In the genomic region with DNA sequence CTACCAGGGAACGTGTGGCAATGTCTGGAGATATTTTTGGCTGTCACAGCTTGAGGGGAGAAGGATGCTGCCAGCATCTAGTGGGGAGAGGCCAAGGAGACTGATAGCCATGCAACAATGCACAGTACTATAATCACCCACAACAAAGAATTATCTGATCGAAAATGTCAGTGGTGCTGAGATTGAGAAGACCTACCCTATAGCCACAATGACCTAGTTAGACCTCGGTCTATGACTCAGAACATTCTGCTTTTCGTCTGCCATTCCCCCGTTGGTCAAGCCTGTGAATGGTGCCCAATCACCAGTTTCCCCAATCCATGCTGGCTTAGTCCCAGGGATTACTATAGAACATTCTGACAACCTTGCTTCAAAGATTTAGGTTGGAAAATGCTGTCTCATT, we compare ENCODE assay signal across 25 cellular contexts.
"Had no signal": no experiment of that assay in that cellular context is flagged by ENCODE, and none has a peak within 500 bp of the region (broad histone marks: within the 10 kb centered on the region; RNA-seq: fewer than 3 reads in every experiment).

No MANE protein-coding gene starts in this region.

- ATAC-seq: activated CD4-positive, alpha-beta T cell treated with anti-CD3 and anti-CD28 coated beads for 36 hours; activated CD8-positive, alpha-beta T cell treated with anti-CD3 and anti-CD28 coated beads for 36 hours; activated naive CD4-positive, alpha-beta T cell treated with anti-CD3 and anti-CD28 coated beads, Interleukin-2, amount 50 U/mL, for 72 hours; activated T-cell treated with anti-CD3 and anti-CD28 coated beads, Interleukin-2, amount 50 U/mL, for 4 hours; effector memory CD8-positive, alpha-beta T cell had no signal

- H3K27me3 Mint-ChIP-seq: activated CD4-positive, alpha-beta T cell treated with anti-CD3 and anti-CD28 coated beads for 36 hours; activated CD8-positive, alpha-beta T cell treated with anti-CD3 and anti-CD28 coated beads for 36 hours; central memory CD8-positive, alpha-beta T cell had no signal

- H3K36me3 ChIP-seq: brain microvascular endothelial cell, esophagus muscularis mucosa had no signal

- H3K27me3 ChIP-seq: brain microvascular endothelial cell, esophagus muscularis mucosa had no signal

- H3K4me1 ChIP-seq: esophagus muscularis mucosa had no signal

- H3K27ac Mint-ChIP-seq: activated CD4-positive, alpha-beta T cell treated with anti-CD3 and anti-CD28 coated beads for 36 hours; activated CD4-positive, alpha-beta T cell treated with anti-CD3 and anti-CD28 coated beads, Interleukin-2, amount 10 ng/mL, durations not matched to agents 24 days and 14 days; activated CD8-positive, alpha-beta T cell treated with anti-CD3 and anti-CD28 coated beads for 36 hours; activated naive CD4-positive, alpha-beta T cell treated with anti-CD3 and anti-CD28 coated beads, Interleukin-2, amount 10 ng/mL, durations not matched to agents 7 days and 5 days; activated naive CD4-positive, alpha-beta T cell treated with anti-CD3 and anti-CD28 coated beads, Interleukin-2, amount 50 U/mL, for 72 hours; activated naive CD8-positive, alpha-beta T cell treated with anti-CD3 and anti-CD28 coated beads, Interleukin-2, amount 10 ng/mL, durations not matched to agents 7 days and 5 days; activated T-helper 2 cell treated with anti-CD3 and anti-CD28 coated beads, Interferon-gamma antibody, Interleukin-2, Interleukin-4, amounts not matched to agents 10 μg/mL and 5 μg/mL and 100 μg/mL, durations not matched to agents 14 hours and 24 hours and 36 hours; effector memory CD8-positive, alpha-beta T cell had no signal

- H3K36me3 Mint-ChIP-seq: activated naive CD4-positive, alpha-beta T cell treated with anti-CD3 and anti-CD28 coated beads, Interleukin-2, amount 10 ng/mL, durations not matched to agents 7 days and 5 days; activated naive CD4-positive, alpha-beta T cell treated with anti-CD3 and anti-CD28 coated beads, Interleukin-2, amount 50 U/mL, for 72 hours had no signal

- H3K4me3 ChIP-seq: esophagus muscularis mucosa had no signal

- H3K9me3 ChIP-seq: esophagus muscularis mucosa had no signal

- DNase-seq: activated CD4-positive, alpha-beta T cell treated with anti-CD3 and anti-CD28 coated beads for 36 hours; activated CD4-positive, alpha-beta T cell treated with anti-CD3 and anti-CD28 coated beads, Interleukin-2, amount 10 ng/mL, durations not matched to agents 24 days and 14 days; activated CD4-positive, alpha-beta T cell treated with anti-CD3 and anti-CD28 coated beads, Interleukin-2, amount 50 U/mL, for 4 hours; activated CD4-positive, CD25-positive, alpha-beta regulatory T cell; activated CD4-positive, CD25-positive, alpha-beta regulatory T cell treated with anti-CD3 and anti-CD28 coated beads, Interleukin-2, amount 50 U/mL, for 72 hours; activated CD8-positive, alpha-beta memory T cell treated with anti-CD3 and anti-CD28 coated beads for 24 hours; activated CD8-positive, alpha-beta T cell treated with anti-CD3 and anti-CD28 coated beads for 36 hours; activated effector memory CD4-positive, alpha-beta T cell treated with anti-CD3 and anti-CD28 coated beads, Interleukin-2, amount 50 U/mL, for 16 hours; activated naive CD4-positive, alpha-beta T cell treated with anti-CD3 and anti-CD28 coated beads, Interleukin-2, amount 10 ng/mL, durations not matched to agents 7 days and 5 days; activated naive CD8-positive, alpha-beta T cell treated with anti-CD3 and anti-CD28 coated beads, Interleukin-2, amount 10 ng/mL, durations not matched to agents 7 days and 5 days; activated T-cell treated with anti-CD3 and anti-CD28 coated beads, Interleukin-2, amount 50 U/mL, for 4 hours; amniotic stem cell; brain microvascular endothelial cell; cortex of kidney; dermis blood vessel endothelial cell; effector CD4-positive, alpha-beta T cell; effector memory CD8-positive, alpha-beta T cell; erythroblast; foreskin melanocyte; head of caudate nucleus; T-helper 2 cell had no signal

- H3K4me3 Mint-ChIP-seq: activated CD4-positive, alpha-beta T cell treated with anti-CD3 and anti-CD28 coated beads for 36 hours; activated CD4-positive, alpha-beta T cell treated with anti-CD3 and anti-CD28 coated beads, Interleukin-2, amount 10 ng/mL, durations not matched to agents 24 days and 14 days; activated CD8-positive, alpha-beta T cell treated with anti-CD3 and anti-CD28 coated beads for 36 hours; activated naive CD4-positive, alpha-beta T cell treated with anti-CD3 and anti-CD28 coated beads, Interleukin-2, amount 10 ng/mL, durations not matched to agents 7 days and 5 days; activated naive CD8-positive, alpha-beta T cell treated with anti-CD3 and anti-CD28 coated beads, Interleukin-2, amount 10 ng/mL, durations not matched to agents 7 days and 5 days; activated T-cell treated with anti-CD3 and anti-CD28 coated beads, Interleukin-2, amount 50 U/mL, for 4 hours; central memory CD8-positive, alpha-beta T cell; effector memory CD8-positive, alpha-beta T cell had no signal

- H3K9me3 Mint-ChIP-seq: activated CD8-positive, alpha-beta T cell treated with anti-CD3 and anti-CD28 coated beads for 36 hours; activated naive CD4-positive, alpha-beta T cell treated with anti-CD3 and anti-CD28 coated beads, Interleukin-2, amount 10 ng/mL, durations not matched to agents 7 days and 5 days; activated naive CD4-positive, alpha-beta T cell treated with anti-CD3 and anti-CD28 coated beads, Interleukin-2, amount 50 U/mL, for 72 hours; activated T-cell treated with anti-CD3 and anti-CD28 coated beads, Interleukin-2, amount 50 U/mL, for 4 hours; activated T-helper 2 cell treated with anti-CD3 and anti-CD28 coated beads, Interferon-gamma antibody, Interleukin-2, Interleukin-4, amounts not matched to agents 10 μg/mL and 5 μg/mL and 100 μg/mL, durations not matched to agents 14 hours and 24 hours and 36 hours; central memory CD8-positive, alpha-beta T cell; effector memory CD8-positive, alpha-beta T cell had no signal

- H3K27ac ChIP-seq: brain microvascular endothelial cell, esophagus muscularis mucosa had no signal
